29 cellular contexts compared by ENCODE assay signal in the genomic region with DNA sequence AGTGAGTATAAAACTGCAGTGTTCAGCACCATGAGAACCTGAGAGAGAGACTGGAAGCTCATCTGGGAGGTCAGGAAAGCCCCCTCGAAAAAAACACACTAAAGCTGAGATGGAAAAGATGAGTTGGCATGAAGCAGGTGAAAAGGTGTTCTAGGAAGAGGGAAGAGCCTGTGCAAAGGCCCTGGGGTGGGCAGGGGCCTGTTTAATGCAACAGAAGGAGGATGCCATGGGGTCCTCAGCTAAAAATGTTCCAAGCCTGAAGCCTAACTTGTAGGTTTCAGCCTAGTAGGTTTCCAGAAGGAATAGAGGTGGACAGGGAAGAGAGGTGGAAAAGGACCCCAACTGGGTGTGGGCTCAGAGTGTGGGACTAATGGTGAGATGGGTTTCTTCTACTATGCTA.
"Had no signal": no experiment of that assay in that cellular context is flagged by ENCODE, and none has a peak within 500 bp of the region (broad histone marks: within the 10 kb centered on the region; RNA-seq: fewer than 3 reads in every experiment).

No MANE protein-coding gene starts in this region.

- H3K9me3 Mint-ChIP-seq: activated CD4-positive, alpha-beta T cell treated with anti-CD3 and anti-CD28 coated beads, Interleukin-2, amount 10 ng/mL, durations not matched to agents 7 days and 5 days; activated naive CD4-positive, alpha-beta T cell treated with anti-CD3 and anti-CD28 coated beads, Interleukin-2, amount 10 ng/mL, durations not matched to agents 7 days and 5 days had no signal

- H3K27me3 Mint-ChIP-seq: activated CD4-positive, alpha-beta memory T cell treated with anti-CD3 and anti-CD28 coated beads, Interleukin-2, amount 10 ng/mL, durations not matched to agents 7 days and 5 days; activated CD4-positive, alpha-beta T cell treated with anti-CD3 and anti-CD28 coated beads, Interleukin-2, amount 10 ng/mL, durations not matched to agents 7 days and 5 days; activated naive CD4-positive, alpha-beta T cell treated with anti-CD3 and anti-CD28 coated beads, Interleukin-2, amount 10 ng/mL, durations not matched to agents 7 days and 5 days; activated naive CD8-positive, alpha-beta T cell treated with anti-CD3 and anti-CD28 coated beads, Interleukin-2, amount 10 ng/mL, durations not matched to agents 7 days and 5 days; activated T-cell treated with anti-CD3 and anti-CD28 coated beads, Interleukin-2, amount 50 U/mL, for 24 hours had no signal

- H3K27ac ChIP-seq: ascending aorta, breast epithelium, cardiac muscle cell, colonic mucosa, epithelial cell of prostate, esophagus squamous epithelium, gastroesophageal sphincter, VCaP had no signal

- H3K4me1 ChIP-seq: ascending aorta, breast epithelium, colonic mucosa, esophagus squamous epithelium, gastroesophageal sphincter had no signal

- H3K9me3 ChIP-seq: ascending aorta, breast epithelium, colonic mucosa, esophagus squamous epithelium, gastroesophageal sphincter had no signal

- DNase-seq: activated CD4-positive, alpha-beta memory T cell treated with anti-CD3 and anti-CD28 coated beads, Interleukin-2, amount 10 ng/mL, durations not matched to agents 7 days and 5 days; activated CD4-positive, alpha-beta T cell treated with anti-CD3 and anti-CD28 coated beads for 1 hour; activated CD4-positive, alpha-beta T cell treated with anti-CD3 and anti-CD28 coated beads for 4 hours; activated CD4-positive, alpha-beta T cell treated with anti-CD3 and anti-CD28 coated beads, Interleukin-2, amount 10 ng/mL, durations not matched to agents 7 days and 5 days; activated CD4-positive, alpha-beta T cell treated with anti-CD3 and anti-CD28 coated beads, Interleukin-2, amount 50 U/mL, for 4 hours; activated CD8-positive, alpha-beta memory T cell treated with anti-CD3 and anti-CD28 coated beads, Interleukin-2, amount 50 U/mL, for 48 hours; activated gamma-delta T cell; activated naive CD4-positive, alpha-beta T cell; activated naive CD4-positive, alpha-beta T cell treated with anti-CD3 and anti-CD28 coated beads, Interleukin-2, amount 10 ng/mL, durations not matched to agents 7 days and 5 days; activated naive CD8-positive, alpha-beta T cell treated with anti-CD3 and anti-CD28 coated beads, Interleukin-2, amount 10 ng/mL, durations not matched to agents 7 days and 5 days; activated T-cell treated with anti-CD3 and anti-CD28 coated beads for 4 hours; activated T-cell treated with anti-CD3 and anti-CD28 coated beads, Interleukin-2, amount 50 U/mL, for 24 hours; activated T-cell treated with anti-CD3 and anti-CD28 coated beads, Interleukin-2, amount 50 U/mL, for 72 hours; central memory CD4-positive, alpha-beta T cell; cerebellar nuclear complex; colonic mucosa; effector CD8-positive, alpha-beta T cell; esophagus squamous epithelium; foreskin melanocyte; T-helper 2 cell had no signal

- H3K4me3 Mint-ChIP-seq: activated CD4-positive, alpha-beta memory T cell treated with anti-CD3 and anti-CD28 coated beads, Interleukin-2, amount 10 ng/mL, durations not matched to agents 7 days and 5 days; activated CD4-positive, alpha-beta T cell treated with anti-CD3 and anti-CD28 coated beads, Interleukin-2, amount 10 ng/mL, durations not matched to agents 7 days and 5 days; activated naive CD4-positive, alpha-beta T cell treated with anti-CD3 and anti-CD28 coated beads, Interleukin-2, amount 10 ng/mL, durations not matched to agents 7 days and 5 days; activated naive CD8-positive, alpha-beta T cell treated with anti-CD3 and anti-CD28 coated beads, Interleukin-2, amount 10 ng/mL, durations not matched to agents 7 days and 5 days; activated T-cell treated with anti-CD3 and anti-CD28 coated beads, Interleukin-2, amount 50 U/mL, for 24 hours; activated T-cell treated with anti-CD3 and anti-CD28 coated beads, Interleukin-2, amount 50 U/mL, for 72 hours; brain; WTC11 had no signal

- H3K4me3 ChIP-seq: ascending aorta, breast epithelium, cardiac muscle cell, colonic mucosa, esophagus squamous epithelium, gastroesophageal sphincter had no signal

- H3K27ac Mint-ChIP-seq: activated CD4-positive, alpha-beta memory T cell treated with anti-CD3 and anti-CD28 coated beads, Interleukin-2, amount 10 ng/mL, durations not matched to agents 7 days and 5 days; activated CD4-positive, alpha-beta T cell treated with anti-CD3 and anti-CD28 coated beads, Interleukin-2, amount 10 ng/mL, durations not matched to agents 7 days and 5 days; activated naive CD4-positive, alpha-beta T cell treated with anti-CD3 and anti-CD28 coated beads, Interleukin-2, amount 10 ng/mL, durations not matched to agents 7 days and 5 days; activated naive CD4-positive, alpha-beta T cell treated with anti-CD3 and anti-CD28 coated beads, Interleukin-2, amount 50 U/mL, for 72 hours; activated naive CD8-positive, alpha-beta T cell treated with anti-CD3 and anti-CD28 coated beads, Interleukin-2, amount 10 ng/mL, durations not matched to agents 7 days and 5 days; activated T-cell treated with anti-CD3 and anti-CD28 coated beads, Interleukin-2, amount 50 U/mL, for 24 hours; activated T-cell treated with anti-CD3 and anti-CD28 coated beads, Interleukin-2, amount 50 U/mL, for 72 hours; brain; WTC11 had no signal

- H3K36me3 ChIP-seq: ascending aorta, breast epithelium, cardiac muscle cell, colonic mucosa, esophagus squamous epithelium, gastroesophageal sphincter had no signal

- ATAC-seq: activated naive CD4-positive, alpha-beta T cell treated with anti-CD3 and anti-CD28 coated beads, Interleukin-2, amount 50 U/mL, for 72 hours; activated T-cell treated with anti-CD3 and anti-CD28 coated beads, Interleukin-2, amount 50 U/mL, for 72 hours; gastroesophageal sphincter; WTC11 had no signal

- H3K36me3 Mint-ChIP-seq: activated naive CD4-positive, alpha-beta T cell treated with anti-CD3 and anti-CD28 coated beads, Interleukin-2, amount 10 ng/mL, durations not matched to agents 7 days and 5 days; activated naive CD4-positive, alpha-beta T cell treated with anti-CD3 and anti-CD28 coated beads, Interleukin-2, amount 50 U/mL, for 72 hours; activated naive CD8-positive, alpha-beta T cell treated with anti-CD3 and anti-CD28 coated beads, Interleukin-2, amount 10 ng/mL, durations not matched to agents 7 days and 5 days; brain; WTC11 had no signal

- H3K27me3 ChIP-seq: ascending aorta, cardiac muscle cell, colonic mucosa had no signal

- H3K4me1 Mint-ChIP-seq: activated CD4-positive, alpha-beta memory T cell treated with anti-CD3 and anti-CD28 coated beads, Interleukin-2, amount 10 ng/mL, durations not matched to agents 7 days and 5 days; activated CD4-positive, alpha-beta T cell treated with anti-CD3 and anti-CD28 coated beads, Interleukin-2, amount 10 ng/mL, durations not matched to agents 7 days and 5 days; activated naive CD4-positive, alpha-beta T cell treated with anti-CD3 and anti-CD28 coated beads, Interleukin-2, amount 10 ng/mL, durations not matched to agents 7 days and 5 days; activated naive CD8-positive, alpha-beta T cell treated with anti-CD3 and anti-CD28 coated beads, Interleukin-2, amount 10 ng/mL, durations not matched to agents 7 days and 5 days; brain had no signal
